ENCODE assay signal across 1 cellular context in the genomic region with DNA sequence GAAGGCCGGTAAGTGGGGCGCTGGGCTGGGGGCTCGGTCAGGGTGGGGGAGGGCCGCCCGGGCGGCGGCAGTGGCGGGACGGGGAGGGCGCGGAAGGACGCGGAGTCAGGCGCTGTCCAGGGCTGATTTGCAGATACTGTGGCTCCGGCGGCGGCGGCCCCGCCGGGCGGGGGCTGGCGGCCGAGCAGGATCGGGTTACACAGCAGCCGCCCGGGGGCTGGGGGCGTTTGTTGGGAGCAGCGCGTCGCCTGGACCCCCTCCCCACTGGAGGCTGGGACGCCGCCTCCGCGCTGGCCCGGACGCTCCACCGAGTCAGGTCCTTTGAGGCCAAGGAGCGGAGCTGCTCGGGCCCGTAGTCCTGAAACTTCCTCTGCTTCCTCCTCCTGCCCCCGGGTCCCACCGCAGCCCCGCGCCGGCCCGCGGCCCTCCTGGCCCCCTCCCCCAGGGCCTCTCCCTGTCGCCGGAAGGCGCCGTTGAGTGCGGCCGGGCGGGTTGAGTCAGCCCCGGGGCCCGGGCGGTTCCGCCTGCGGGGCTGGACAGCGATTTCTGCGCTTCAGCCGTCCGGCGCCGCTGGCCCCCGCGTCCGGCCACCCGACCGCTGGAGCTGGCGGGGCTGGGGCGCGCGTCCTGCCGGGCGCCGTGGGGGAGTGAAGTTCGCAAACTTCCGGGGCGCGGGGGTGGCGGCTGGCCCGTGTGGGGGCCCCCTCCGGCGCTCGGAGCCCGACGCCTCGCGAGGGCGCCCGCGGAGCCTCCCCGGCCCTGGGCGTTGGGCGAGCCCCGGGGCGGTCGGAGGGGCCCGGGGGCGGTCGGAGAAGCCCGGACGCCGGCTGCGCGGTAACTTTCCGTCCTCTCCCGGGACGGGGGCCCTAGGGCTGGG.
TF ChIP-seq lines count a peak whose summit lies in the region.

No MANE protein-coding gene starts in this region.

TF ChIP-seq in neural cell, 6 proteins besides CTCF, POLR2A, EP300 and RAD21 (continued from another document):
- TF ChIP-seq, protein P1, sequence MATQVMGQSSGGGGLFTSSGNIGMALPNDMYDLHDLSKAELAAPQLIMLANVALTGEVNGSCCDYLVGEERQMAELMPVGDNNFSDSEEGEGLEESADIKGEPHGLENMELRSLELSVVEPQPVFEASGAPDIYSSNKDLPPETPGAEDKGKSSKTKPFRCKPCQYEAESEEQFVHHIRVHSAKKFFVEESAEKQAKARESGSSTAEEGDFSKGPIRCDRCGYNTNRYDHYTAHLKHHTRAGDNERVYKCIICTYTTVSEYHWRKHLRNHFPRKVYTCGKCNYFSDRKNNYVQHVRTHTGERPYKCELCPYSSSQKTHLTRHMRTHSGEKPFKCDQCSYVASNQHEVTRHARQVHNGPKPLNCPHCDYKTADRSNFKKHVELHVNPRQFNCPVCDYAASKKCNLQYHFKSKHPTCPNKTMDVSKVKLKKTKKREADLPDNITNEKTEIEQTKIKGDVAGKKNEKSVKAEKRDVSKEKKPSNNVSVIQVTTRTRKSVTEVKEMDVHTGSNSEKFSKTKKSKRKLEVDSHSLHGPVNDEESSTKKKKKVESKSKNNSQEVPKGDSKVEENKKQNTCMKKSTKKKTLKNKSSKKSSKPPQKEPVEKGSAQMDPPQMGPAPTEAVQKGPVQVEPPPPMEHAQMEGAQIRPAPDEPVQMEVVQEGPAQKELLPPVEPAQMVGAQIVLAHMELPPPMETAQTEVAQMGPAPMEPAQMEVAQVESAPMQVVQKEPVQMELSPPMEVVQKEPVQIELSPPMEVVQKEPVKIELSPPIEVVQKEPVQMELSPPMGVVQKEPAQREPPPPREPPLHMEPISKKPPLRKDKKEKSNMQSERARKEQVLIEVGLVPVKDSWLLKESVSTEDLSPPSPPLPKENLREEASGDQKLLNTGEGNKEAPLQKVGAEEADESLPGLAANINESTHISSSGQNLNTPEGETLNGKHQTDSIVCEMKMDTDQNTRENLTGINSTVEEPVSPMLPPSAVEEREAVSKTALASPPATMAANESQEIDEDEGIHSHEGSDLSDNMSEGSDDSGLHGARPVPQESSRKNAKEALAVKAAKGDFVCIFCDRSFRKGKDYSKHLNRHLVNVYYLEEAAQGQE (IDR thresholded peaks at IDR 0.05; ENCODE audit: borderline replicate concordance), result no peak
